Comparison of ENCODE assay signal across 21 cellular contexts in the genomic region with DNA sequence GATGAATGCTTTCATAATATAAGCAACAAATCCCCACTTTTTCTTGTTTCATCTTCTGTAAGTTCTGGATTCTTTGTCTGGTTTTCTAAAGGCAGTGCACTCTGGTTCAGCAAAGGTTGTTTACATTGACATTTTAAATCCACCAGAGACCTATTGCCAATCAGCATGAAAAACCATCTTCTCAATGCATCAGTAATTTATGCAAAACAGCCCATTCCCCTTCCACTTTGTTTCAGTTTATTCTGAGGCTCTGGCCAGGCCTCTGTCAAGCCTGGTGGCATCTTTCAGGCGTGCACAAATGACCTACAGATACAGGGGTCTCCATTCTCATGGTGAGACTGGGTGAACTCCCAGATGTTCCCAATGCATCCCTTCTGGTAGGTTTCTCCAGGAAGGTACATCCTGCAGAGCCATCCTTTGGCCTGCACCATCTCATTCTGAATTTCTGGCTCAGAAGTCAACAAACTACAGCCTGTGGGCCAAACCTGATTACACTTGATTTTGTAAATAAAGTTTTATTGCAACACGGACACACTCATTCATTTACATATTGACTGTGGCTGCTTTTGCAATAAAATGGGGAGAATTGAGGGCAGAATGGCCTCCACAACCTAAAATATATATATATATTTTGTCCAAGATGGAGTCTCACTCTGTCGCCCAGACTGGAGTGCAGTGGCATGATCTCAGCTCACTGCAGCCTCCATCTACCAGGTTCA.
"Had no signal": no experiment of that assay in that cellular context is flagged by ENCODE, and none has a peak within 500 bp of the region (broad histone marks: within the 10 kb centered on the region; RNA-seq: fewer than 3 reads in every experiment).

No MANE protein-coding gene starts in this region.

- H3K4me2 ChIP-seq: smooth muscle cell had no signal

- H3K36me3 ChIP-seq: adrenal gland, ascending aorta, brain microvascular endothelial cell, lower lobe of right lung, sigmoid colon, upper lobe of left lung had no signal

- H3K27me3 ChIP-seq: ascending aorta, sigmoid colon, upper lobe of left lung had no signal

- H3K4me1 ChIP-seq: adrenal gland, ascending aorta, foreskin keratinocyte, lower lobe of right lung, sigmoid colon, upper lobe of left lung had no signal

- H3K27ac ChIP-seq: adrenal gland, ascending aorta, brain microvascular endothelial cell, foreskin keratinocyte, lower lobe of right lung, sigmoid colon, upper lobe of left lung, VCaP had no signal

- DNase-seq: activated CD4-positive, alpha-beta T cell treated with anti-CD3 and anti-CD28 coated beads, Interleukin-2, amount 10 ng/mL, durations not matched to agents 7 days and 5 days; activated CD4-positive, CD25-positive, alpha-beta regulatory T cell treated with anti-CD3 and anti-CD28 coated beads, Interleukin-2, amount 50 U/mL, for 72 hours; activated CD8-positive, alpha-beta T cell treated with anti-CD3 and anti-CD28 coated beads, Interleukin-2, amount 10 ng/mL, durations not matched to agents 7 days and 5 days; activated T-cell treated with anti-CD3 and anti-CD28 coated beads, Interleukin-2, amount 50 U/mL, for 24 hours; adrenal gland; brain microvascular endothelial cell; caudate nucleus; effector memory CD4-positive, alpha-beta T cell; foreskin keratinocyte; immature natural killer cell; lower lobe of right lung; naive thymus-derived CD8-positive, alpha-beta T cell; sigmoid colon; stimulated activated CD4-positive, alpha-beta T cell treated with anti-CD3 and anti-CD28 coated beads, Interleukin-15, amount 100 ng/mL, for 24 hours; stimulated activated CD4-positive, alpha-beta T cell treated with anti-CD3 and anti-CD28 coated beads, Interleukin-2, amount 100 ng/mL, for 48 hours; stimulated activated CD8-positive, alpha-beta memory T cell treated with anti-CD3 and anti-CD28 coated beads, Interleukin-4, amount 100 ng/mL, for 48 hours; stimulated activated naive CD8-positive, alpha-beta T cell treated with anti-CD3 and anti-CD28 coated beads, Interleukin-15, Interleukin-2, amounts not matched to agents 100 U/mL and 50 U/mL, for 24 hours; upper lobe of left lung had no signal

- H3K9me3 ChIP-seq: adrenal gland, ascending aorta, lower lobe of right lung, sigmoid colon, upper lobe of left lung had no signal

- H3K4me3 ChIP-seq: adrenal gland, ascending aorta, lower lobe of right lung, sigmoid colon, smooth muscle cell, upper lobe of left lung had no signal
